In genomic region chr7:47535033-47535703, GRCh38 we compare ENCODE assay signal across 1 cellular context.
TF ChIP-seq lines count a peak whose summit lies in the region.

No MANE protein-coding gene starts in this region.

TF ChIP-seq in HepG2, 621 proteins besides CTCF, POLR2A, EP300 and RAD21 (continued from another document and continues in another):
- TF ChIP-seq ZNF781 (CRISPR knock-in tag; IDR thresholded peaks at IDR 0.05; ENCODE audit: borderline replicate concordance, not compliant biosample characterization) = peak; percentile 39
- TF ChIP-seq HOXA3 (CRISPR knock-in tag; IDR thresholded peaks at IDR 0.05) = peak; percentile 80
- TF ChIP-seq RARG (CRISPR knock-in tag; IDR thresholded peaks at IDR 0.05; ENCODE audit: low read depth) = no peak
- no peak for TF ChIP-seq U2AF1 (optimal IDR thresholded peaks at IDR 0.05; ENCODE audit: low read depth, low read length)
- TF ChIP-seq ZGPAT (CRISPR knock-in tag; IDR thresholded peaks at IDR 0.05) = no peak; the same call in 1 of the 2 replicates
- no peak for TF ChIP-seq HES4 (CRISPR knock-in tag; IDR thresholded peaks at IDR 0.05; ENCODE audit: borderline replicate concordance)
- TF ChIP-seq GATAD2A (CRISPR knock-in tag; IDR thresholded peaks at IDR 0.05) = peak; percentile 82
- TF ChIP-seq MAX (IDR thresholded peaks at IDR 0.05) = no peak
- TF ChIP-seq MTERF4 (CRISPR knock-in tag; IDR thresholded peaks at IDR 0.05) = no peak
- peak; percentile 71 for TF ChIP-seq ZBTB43 (CRISPR knock-in tag; conservative IDR thresholded peaks at IDR 0.05)
- no peak for TF ChIP-seq FOXC1 (CRISPR knock-in tag; IDR thresholded peaks at IDR 0.05; ENCODE audit: borderline replicate concordance)
- no peak for TF ChIP-seq HMGXB3 (CRISPR knock-in tag; IDR thresholded peaks at IDR 0.05; ENCODE audit: borderline replicate concordance)
- TF ChIP-seq ZNF446 (CRISPR knock-in tag; IDR thresholded peaks at IDR 0.05) = no peak
- no peak for TF ChIP-seq ZNF546 (CRISPR knock-in tag; conservative IDR thresholded peaks at IDR 0.05)
- TF ChIP-seq ZBTB38 (CRISPR knock-in tag; IDR thresholded peaks at IDR 0.05) = no peak
- no peak for TF ChIP-seq ELK4 (CRISPR knock-in tag; IDR thresholded peaks at IDR 0.05; ENCODE audit: borderline replicate concordance)
- no peak for TF ChIP-seq NPAS2 (CRISPR knock-in tag; IDR thresholded peaks at IDR 0.05; ENCODE audit: borderline replicate concordance)
- no peak for TF ChIP-seq RBFOX2 (IDR thresholded peaks at IDR 0.05; ENCODE audit: low read depth, low read length)
- TF ChIP-seq HNF1A (IDR thresholded peaks at IDR 0.05; ENCODE audit: low read depth) = 0 out of 2 replicates have a peak, but pooled peaks have one; percentile 23
- TF ChIP-seq HNF1A (CRISPR knock-in tag; IDR thresholded peaks at IDR 0.05; ENCODE audit: borderline replicate concordance) = peak; percentile 73; the same call in 1 of the 2 replicates
- no peak for TF ChIP-seq MTF2 (CRISPR knock-in tag; IDR thresholded peaks at IDR 0.05; ENCODE audit: borderline replicate concordance)
- no peak for TF ChIP-seq ZNF329 (CRISPR knock-in tag; IDR thresholded peaks at IDR 0.05; ENCODE audit: low read depth)
- TF ChIP-seq SNAPC5 (CRISPR knock-in tag; IDR thresholded peaks at IDR 0.05; ENCODE audit: borderline replicate concordance) = peak; percentile 76; the same call in 1 of the 2 replicates
- peak; percentile 57; the same call in 1 of the 2 replicates for TF ChIP-seq NR2C2 (CRISPR knock-in tag; IDR thresholded peaks at IDR 0.05; ENCODE audit: borderline replicate concordance)
- no peak for TF ChIP-seq MBNL3 (CRISPR knock-in tag; conservative IDR thresholded peaks at IDR 0.05)
- no peak for TF ChIP-seq ZNF713 (CRISPR knock-in tag; IDR thresholded peaks at IDR 0.05)
- 0 out of 2 replicates have a peak, but pooled peaks have one; percentile 35 for TF ChIP-seq NKX3-1 (CRISPR knock-in tag; IDR thresholded peaks at IDR 0.05)
- TF ChIP-seq IKZF5 (CRISPR knock-in tag; IDR thresholded peaks at IDR 0.05) = peak; percentile 46; the same call in 1 of the 2 replicates
- TF ChIP-seq POGK (CRISPR knock-in tag; conservative IDR thresholded peaks at IDR 0.05) = no peak
- peak; percentile 88 for TF ChIP-seq ARID5B (CRISPR knock-in tag; IDR thresholded peaks at IDR 0.05)
- TF ChIP-seq FOXP4 (CRISPR knock-in tag; IDR thresholded peaks at IDR 0.05) = peak; percentile 87
